Comparison of ENCODE assay signal across 8 cellular contexts in genomic region chr18:35050004-35050623, GRCh38. TPM values are rescaled to one million over a fixed set of nuclear protein-coding genes. Genes with fewer than 3 reads are reported as not detected.
DNase-seq lines count a peak whose midpoint lies in the region; ATAC-seq and TF ChIP-seq lines count a peak whose summit lies in the region.

No MANE protein-coding gene starts in this region.

- DNase-seq in BE2C (no peak), NAMALWA (ENCODE audit: low spot score) (peak; percentile 57), right atrium auricular region (ENCODE audit: low spot score) (no peak), thyroid gland (no peak), islet precursor cell (no peak)
- no peak for DNase-seq in effector CD4-positive, alpha-beta T cell

- H3K9me3 ChIP-seq in BE2C = no peaks in the 10 kb centered on the region
- H3K9me3 ChIP-seq in right atrium auricular region = no peaks in the 10 kb centered on the region
- H3K9me3 ChIP-seq in thyroid gland = no peaks in the 10 kb centered on the region

- peak overlapping the region; percentile 69 to 72 for H3K27ac ChIP-seq in right atrium auricular region
- H3K27ac ChIP-seq in thyroid gland = peak overlapping the region in 1 of 3 donors; percentile 36

- WGBS in thyroid gland, 2 donors = 68 to 79% methylated on average over 1 of the region's 1 CpG

- intact Hi-C loops in thyroid gland (cut with DNase I) = no loop called here

- TF ChIP-seq CTCF in BE2C (IDR thresholded peaks at IDR 0.05; ENCODE audit: low read depth, low read length) (no peak), right atrium auricular region (IDR thresholded peaks at IDR 0.05) (no peak), thyroid gland (IDR thresholded peaks at IDR 0.05) (no peak)

- H3K4me3 ChIP-seq in BE2C (ENCODE audit: low read depth, low read length) (peak overlapping the region; percentile 14), right atrium auricular region (no peak overlapping the region), thyroid gland (replicated peaks in 1 of 3) (no peak overlapping the region)

- ATAC-seq in GM19438 (IDR thresholded peaks at IDR 0.05; ENCODE audit: low read depth, unreplicated experiment) = peak; percentile 35
- no peak for ATAC-seq in HG02588 (IDR thresholded peaks at IDR 0.05; ENCODE audit: unreplicated experiment)

- peaks cover 6% of the 10 kb centered on the region; the same call in 1 of the 2 replicates for H3K4me1 ChIP-seq in BE2C
- H3K4me1 ChIP-seq in right atrium auricular region = peaks cover 0 to 68% of the 10 kb centered on the region in 2 donors
- peaks cover 16 to 25% of the 10 kb centered on the region in 2 donors for H3K4me1 ChIP-seq in thyroid gland

- no peak for TF ChIP-seq POLR2A in thyroid gland (IDR thresholded peaks at IDR 0.05)

- H3K36me3 ChIP-seq in BE2C (no peaks in the 10 kb centered on the region), right atrium auricular region (no peaks in the 10 kb centered on the region), thyroid gland (no peaks in the 10 kb centered on the region)

- H3K27me3 ChIP-seq in BE2C (no peaks in the 10 kb centered on the region), right atrium auricular region (no peaks in the 10 kb centered on the region), thyroid gland (no peaks in the 10 kb centered on the region)

RNA-seq across cellular contexts. Expression of gene MAPRE2, which starts 8.9 kb away (rescaled TPM):
- 42.2 TPM for polyA plus RNA-seq in BE2C (2012; ENCODE audit: insufficient read depth, insufficient read length, low read depth)
- 100 to 1,000 TPM; 107 to 133 TPM for total RNA-seq in right atrium auricular region
- total RNA-seq in thyroid gland = 10 to 100 TPM; 22.6 to 38.1 (median 28.8) TPM
